Comparison of ENCODE assay signal across 9 cellular contexts in genomic region chr6:139262519-139263300, GRCh38. TPM values are rescaled to one million over a fixed set of nuclear protein-coding genes. Genes with fewer than 3 reads are reported as not detected.
DNase-seq lines count a peak whose midpoint lies in the region; ATAC-seq and TF ChIP-seq lines count a peak whose summit lies in the region.
"Had no signal": no experiment of that assay in that cellular context is flagged by ENCODE, and none has a peak within 500 bp of the region (broad histone marks: within the 10 kb centered on the region; RNA-seq: fewer than 3 reads in every experiment).

No MANE protein-coding gene starts in this region.

- CTCF ChIA-PET in CD8-positive, alpha-beta T cell (lab: Charles Lee): interaction anchor here (0.6 to 1.3 kb wide), 6 partner anchors 11 to 138 kb away, joined by 3 to 5 read pairs (median 3); no protein-coding TSS in a partner anchor

- peaks cover 21% of the 10 kb centered on the region for H3K4me1 Mint-ChIP-seq in CD8-positive, alpha-beta T cell (ENCODE audit: low read depth)

- no peaks in the 10 kb centered on the region for H3K9me3 Mint-ChIP-seq in CD8-positive, alpha-beta T cell

- peaks cover 13% of the 10 kb centered on the region for H3K4me1 ChIP-seq in CD8-positive, alpha-beta T cell (ENCODE audit: insufficient read depth, low read length)
- H3K4me1 ChIP-seq in skeletal muscle tissue (ENCODE audit: control insufficient read depth in 3 of 3, insufficient read depth in 3 of 3, low read length in 3 of 3) (peaks cover 0 to 10% (median 6%) of the 10 kb centered on the region in 3 donors), prostate gland (replicated peaks) (no peaks in the 10 kb centered on the region)

- peak; percentile 90 for ATAC-seq in CD8-positive, alpha-beta T cell
- ATAC-seq in GM19455 (IDR thresholded peaks at IDR 0.05; ENCODE audit: unreplicated experiment) (peak; percentile 92), HG03460 (IDR thresholded peaks at IDR 0.05; ENCODE audit: unreplicated experiment) (peak; percentile 86)

- no peak overlapping the region for H3K4me3 ChIP-seq in CD8-positive, alpha-beta T cell (ENCODE audit: low read depth, low read length)
- no peak overlapping the region for H3K4me3 ChIP-seq in skeletal muscle tissue (ENCODE audit: low read length in 3 of 3)
- H3K4me3 ChIP-seq in prostate gland: no peak overlapping the region

- H3K27ac ChIP-seq in CD8-positive, alpha-beta T cell (ENCODE audit: low read depth, low read length): no peak overlapping the region
- H3K27ac ChIP-seq in skeletal muscle tissue (ENCODE audit: low read depth, low read length) (peak overlapping the region; percentile 69), prostate gland (no peak overlapping the region)
- H3K27ac ChIP-seq: neutrophil had no signal

- H3K27ac Mint-ChIP-seq in CD8-positive, alpha-beta T cell: peak overlapping the region; percentile 84

- H3K4me3 Mint-ChIP-seq in CD8-positive, alpha-beta T cell: peak overlapping the region; percentile 77

- no peaks in the 10 kb centered on the region for H3K27me3 ChIP-seq in CD8-positive, alpha-beta T cell (ENCODE audit: insufficient read depth, low read length)
- H3K27me3 ChIP-seq in skeletal muscle tissue (ENCODE audit: control insufficient read depth in 3 of 3, insufficient read depth in 3 of 3, low read length in 3 of 3): no peaks in the 10 kb centered on the region
- no peaks in the 10 kb centered on the region for H3K27me3 ChIP-seq in prostate gland (replicated peaks; ENCODE audit: insufficient read depth)
- H3K27me3 ChIP-seq: neutrophil had no signal

- TF ChIP-seq CTCF in CD8-positive, alpha-beta T cell (IDR thresholded peaks at IDR 0.05): no peak
- TF ChIP-seq CTCF in prostate gland (IDR thresholded peaks at IDR 0.05): no peak

- intact Hi-C loops in CD8-positive, alpha-beta T cell (cut with DNase I, micrococcal nuclease): no loop called here
- intact Hi-C loops in prostate gland (cut with DNase I): no loop called here

- H3K27me3 Mint-ChIP-seq in CD8-positive, alpha-beta T cell (ENCODE audit: low read depth): no peaks in the 10 kb centered on the region

- peak in 1 of 7 experiments; percentile 10 for DNase-seq in CD8-positive, alpha-beta T cell
- DNase-seq in activated CD8-positive, alpha-beta memory T cell treated with anti-CD3 and anti-CD28 coated beads, Interleukin-2, amount 50 U/mL, for 24 hours (ENCODE audit: extremely low read depth): peak; percentile 7
- DNase-seq in SW 1271 (lab: John Stamatoyannopoulos, UW) (no peak), HK-2 (ENCODE audit: unreplicated experiment) (no peak), prostate gland (ENCODE audit: low spot score) (no peak)

- peak overlapping the region in 1 of 3 donors; percentile 9 for H3K9ac ChIP-seq in skeletal muscle tissue (ENCODE audit: low read depth in 1 of 3, low read length in 3 of 3)

- POLR2A ChIA-PET in CD8-positive, alpha-beta T cell (lab: Charles Lee): interaction anchor here (0.9 to 1.8 kb wide), 3 partner anchors 17 to 112 kb away, joined by 3 to 10 read pairs (median 4); partner anchors contain the start of genes CITED2 and TXLNB

- H3K36me3 Mint-ChIP-seq in CD8-positive, alpha-beta T cell: no peaks in the 10 kb centered on the region

- no peaks in the 10 kb centered on the region for H3K9me3 ChIP-seq in CD8-positive, alpha-beta T cell (ENCODE audit: low read length)
- H3K9me3 ChIP-seq in skeletal muscle tissue (ENCODE audit: control insufficient read depth in 3 of 3, low read length in 3 of 3) (no peaks in the 10 kb centered on the region), prostate gland (no peaks in the 10 kb centered on the region)
- H3K9me3 ChIP-seq: neutrophil had no signal

- TF ChIP-seq POLR2A in prostate gland (IDR thresholded peaks at IDR 0.05): no peak

- WGBS in prostate gland: 61% methylated on average over 13 of the region's 13 CpGs

- no peaks in the 10 kb centered on the region for H3K36me3 ChIP-seq in CD8-positive, alpha-beta T cell (ENCODE audit: insufficient read depth, low read length)
- H3K36me3 ChIP-seq in skeletal muscle tissue (ENCODE audit: control insufficient read depth in 3 of 3, insufficient read depth in 3 of 3, low read length in 3 of 3) (peaks cover 31 to 47% (median 41%) of the 10 kb centered on the region in 3 donors), prostate gland (no peaks in the 10 kb centered on the region)
- H3K36me3 ChIP-seq: neutrophil had no signal

RNA-seq across cellular contexts. Expression of gene TXLNB, which starts 29.1 kb away (rescaled TPM):
- total RNA-seq in CD8-positive, alpha-beta T cell: under 1 TPM; 0.22 to 0.72 TPM
- total RNA-seq in skeletal muscle tissue: 60.0 TPM
- 1 to 10 TPM in 1 of 2 donors, under 1 TPM in 1; 0.32 to 1.2 TPM for total RNA-seq in prostate gland

Comparison
In these comparisons a context has a peak if more than half of its experiments do, and no peak if none do; other contexts are left out.
1. RNA of gene TXLNB, which starts 29.1 kb away (total RNA-seq): 60.0 TPM in skeletal muscle tissue (single experiment); 0.32 to 1.2 TPM in prostate gland and 0.22 to 0.72 TPM in CD8-positive, alpha-beta T cell; every median in the first group is over 10 times any median in the second.
2. Peak in every context shown above with its lines, with median percentiles within 50 percentile points of each other: ATAC-seq.